ENCODE assay signal across 13 cellular contexts in genomic region chr15:55266547-55266946, GRCh38. TPM values are rescaled to one million over a fixed set of nuclear protein-coding genes. Genes with fewer than 3 reads are reported as not detected.
A peak's percentile ranks its signal among the peaks of the same experiment; 100 is the strongest.
DNase-seq lines count a peak whose midpoint lies in the region; ATAC-seq lines count a peak whose summit lies in the region.
"Had no signal": no experiment of that assay in that cellular context is flagged by ENCODE, and none has a peak within 500 bp of the region (broad histone marks: within the 10 kb centered on the region; RNA-seq: fewer than 3 reads in every experiment).

No MANE protein-coding gene starts in this region.

- H3K4me3 Mint-ChIP-seq in stimulated activated naive CD8-positive, alpha-beta T cell treated with anti-CD3 and anti-CD28 coated beads, Interleukin-15, Interleukin-2, amounts not matched to agents 100 ng/mL and 50 ng/mL, for 24 hours, result peak overlapping the region; percentile 82
- peak overlapping the region; percentile 74 for H3K4me3 Mint-ChIP-seq in activated T-helper 17 cell treated with anti-CD3 and anti-CD28 coated beads, Interleukin-2, amount 50 U/mL, for 72 hours
- peak overlapping the region; percentile 82 for H3K4me3 Mint-ChIP-seq in memory B cell

- peaks cover 72% of the 10 kb centered on the region for H3K4me1 Mint-ChIP-seq in stimulated activated naive CD8-positive, alpha-beta T cell treated with anti-CD3 and anti-CD28 coated beads, Interleukin-15, Interleukin-2, amounts not matched to agents 100 ng/mL and 50 ng/mL, for 24 hours (ENCODE audit: low read depth)
- H3K4me1 Mint-ChIP-seq in activated T-helper 17 cell treated with anti-CD3 and anti-CD28 coated beads, Interleukin-2, amount 50 U/mL, for 72 hours, result peaks cover 44% of the 10 kb centered on the region
- H3K4me1 Mint-ChIP-seq in memory B cell, result peaks cover 22% of the 10 kb centered on the region

- DNase-seq in stimulated activated naive CD8-positive, alpha-beta T cell treated with anti-CD3 and anti-CD28 coated beads, Interleukin-15, Interleukin-2, amounts not matched to agents 100 U/mL and 50 U/mL, for 24 hours, result no peak
- no peak for DNase-seq in memory B cell (ENCODE audit: low spot score in 2 of 2)
- DNase-seq in foreskin melanocyte, result no peak
- no peak for DNase-seq in pons (ENCODE audit: low spot score)
- no peak for DNase-seq in globus pallidus (ENCODE audit: low spot score)
- DNase-seq: activated CD4-positive, alpha-beta T cell treated with anti-CD3 and anti-CD28 coated beads for 4 hours; NCI-H1105 treated with DMSO at 0.1 percent for 48 hours; stimulated activated CD4-positive, alpha-beta T cell treated with anti-CD3 and anti-CD28 coated beads, Interleukin-12 subunit alpha, Interleukin-12 subunit beta, amount 100 ng/mL, for 4 hours; T-helper 9 cell had no signal

- H3K9me3 Mint-ChIP-seq in stimulated activated naive CD8-positive, alpha-beta T cell treated with anti-CD3 and anti-CD28 coated beads, Interleukin-15, Interleukin-2, amounts not matched to agents 100 ng/mL and 50 ng/mL, for 24 hours, result no peaks in the 10 kb centered on the region
- no peaks in the 10 kb centered on the region for H3K9me3 Mint-ChIP-seq in activated T-helper 17 cell treated with anti-CD3 and anti-CD28 coated beads, Interleukin-2, amount 50 U/mL, for 72 hours
- H3K9me3 Mint-ChIP-seq in memory B cell, result no peaks in the 10 kb centered on the region

- H3K27me3 Mint-ChIP-seq in stimulated activated naive CD8-positive, alpha-beta T cell treated with anti-CD3 and anti-CD28 coated beads, Interleukin-15, Interleukin-2, amounts not matched to agents 100 ng/mL and 50 ng/mL, for 24 hours, result no peaks in the 10 kb centered on the region
- no peaks in the 10 kb centered on the region for H3K27me3 Mint-ChIP-seq in activated T-helper 17 cell treated with anti-CD3 and anti-CD28 coated beads, Interleukin-2, amount 50 U/mL, for 72 hours
- H3K27me3 Mint-ChIP-seq in memory B cell, result no peaks in the 10 kb centered on the region

- no peak for ATAC-seq in stimulated activated naive CD8-positive, alpha-beta T cell treated with anti-CD3 and anti-CD28 coated beads, Interleukin-15, Interleukin-2, amounts not matched to agents 100 U/mL and 50 U/mL, for 24 hours
- no peak for ATAC-seq in activated T-helper 17 cell treated with anti-CD3 and anti-CD28 coated beads, Interleukin-2, amount 50 U/mL, for 72 hours (replicated peaks)
- no peak for ATAC-seq in memory B cell (ENCODE audit: low read depth)
- ATAC-seq in GM19467 (IDR thresholded peaks at IDR 0.05; ENCODE audit: unreplicated experiment), result no peak
- ATAC-seq: Right ventricle myocardium inferior had no signal

- peak overlapping the region; percentile 97 for H3K27ac Mint-ChIP-seq in stimulated activated naive CD8-positive, alpha-beta T cell treated with anti-CD3 and anti-CD28 coated beads, Interleukin-15, Interleukin-2, amounts not matched to agents 100 ng/mL and 50 ng/mL, for 24 hours
- peak overlapping the region; percentile 86 for H3K27ac Mint-ChIP-seq in activated T-helper 17 cell treated with anti-CD3 and anti-CD28 coated beads, Interleukin-2, amount 50 U/mL, for 72 hours
- H3K27ac Mint-ChIP-seq in memory B cell, result peak overlapping the region; percentile 95

- H3K36me3 Mint-ChIP-seq in stimulated activated naive CD8-positive, alpha-beta T cell treated with anti-CD3 and anti-CD28 coated beads, Interleukin-15, Interleukin-2, amounts not matched to agents 100 ng/mL and 50 ng/mL, for 24 hours (ENCODE audit: low read depth), result peaks cover 84% of the 10 kb centered on the region
- H3K36me3 Mint-ChIP-seq in activated T-helper 17 cell treated with anti-CD3 and anti-CD28 coated beads, Interleukin-2, amount 50 U/mL, for 72 hours (ENCODE audit: low read depth), result peaks cover 100% of the 10 kb centered on the region
- H3K36me3 Mint-ChIP-seq in memory B cell, result peaks cover 8% of the 10 kb centered on the region

RNA-seq across cellular contexts. Expression of gene RAB27A, which starts 23.1 kb away (rescaled TPM):
- 100 to 1,000 TPM in 1 of 2 donors, 10 to 100 TPM in 1; 99.2 to 138 TPM for total RNA-seq in activated T-helper 17 cell treated with anti-CD3 and anti-CD28 coated beads, Interleukin-2, amount 50 U/mL, for 72 hours

RNA-seq across cellular contexts. Expression of gene PIGBOS1, which starts 52.4 kb away (rescaled TPM):
- 10 to 100 TPM in 1 of 2 donors, 1 to 10 TPM in 1; 7.8 to 10.9 TPM for total RNA-seq in activated T-helper 17 cell treated with anti-CD3 and anti-CD28 coated beads, Interleukin-2, amount 50 U/mL, for 72 hours

RNA-seq across cellular contexts. Expression of gene PIGB, which starts 52.5 kb away (rescaled TPM):
- 10 to 100 TPM; 25.7 to 32.9 TPM for total RNA-seq in activated T-helper 17 cell treated with anti-CD3 and anti-CD28 coated beads, Interleukin-2, amount 50 U/mL, for 72 hours
